Comparison of ENCODE assay signal across 7 cellular contexts in genomic region chr3:183635431-183636220, GRCh38.
DNase-seq lines count a peak whose midpoint lies in the region; ATAC-seq and TF ChIP-seq lines count a peak whose summit lies in the region.

Gene KLHL24, plus strand, starts transcription at chr3:183635623. Its CDS starts 14,734 bp downstream, at chr3:183650357.

- TF ChIP-seq CTCF in astrocyte of the spinal cord (IDR thresholded peaks at IDR 0.05; ENCODE audit: low read depth, low read length) (no peak), retinal pigment epithelial cell (conservative IDR thresholded peaks at IDR 0.05; ENCODE audit: low read depth, low read length) (peak; percentile 0)

- in situ Hi-C loops in astrocyte of the spinal cord (cut with HindIII; ENCODE audit: low sequenced_read_pairs) = no loop called here

- ATAC-seq in GM18508 (IDR thresholded peaks at IDR 0.05; ENCODE audit: insufficient read depth, unreplicated experiment) (peak; percentile 86), HG03025 (IDR thresholded peaks at IDR 0.05; ENCODE audit: low FRiP score, unreplicated experiment) (peak; percentile 87)

- peak within 1 kb of the TSS; percentile 85 for H3K4me3 ChIP-seq in astrocyte of the spinal cord (ENCODE audit: low read depth, low read length)
- peak within 1 kb of the TSS; percentile 92 for H3K4me3 ChIP-seq in retinal pigment epithelial cell (ENCODE audit: low read length)

- peak; percentile 89 for DNase-seq in NCI-H2029 treated with DMSO at 0.1 percent for 48 hours (lab: John Stamatoyannopoulos, UW)
- peak; percentile 85 for DNase-seq in T-helper 9 cell
- peak; percentile 93 for DNase-seq in astrocyte of the spinal cord (ENCODE audit: low read depth, low spot score)
- peak; percentile 96 to 97 for DNase-seq in hippocampal formation (lab: John Stamatoyannopoulos, UW)
- DNase-seq in retinal pigment epithelial cell (ENCODE audit: low read depth) = peak; percentile 77

Comparison
In these comparisons a context has a peak if more than half of its experiments do, and no peak if none do; other contexts are left out.
1. Peak in every context shown above with its lines: DNase-seq, ATAC-seq and H3K4me3 ChIP-seq.